18 cellular contexts compared by ENCODE assay signal in the genomic region with DNA sequence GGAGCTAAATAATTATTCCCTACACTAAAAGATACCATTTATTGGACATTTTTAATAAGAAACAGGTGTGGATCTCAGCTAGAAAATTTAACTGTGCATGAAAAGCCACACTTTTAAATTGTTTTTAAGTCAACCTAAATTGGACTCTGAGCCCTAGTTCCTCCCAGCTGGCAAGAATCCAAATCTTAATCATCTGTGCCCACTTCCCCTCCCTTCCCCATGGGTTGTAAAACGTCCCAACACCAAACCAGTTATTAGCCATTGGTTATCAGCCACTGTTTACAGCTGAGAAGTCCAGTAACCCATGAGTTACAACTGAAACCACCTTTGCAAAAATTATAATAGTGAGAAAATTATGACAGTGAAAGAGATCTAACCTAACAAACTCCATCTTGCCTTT.
DNase-seq lines count a peak whose midpoint lies in the region; ATAC-seq, FAIRE-seq and TF ChIP-seq lines count a peak whose summit lies in the region.
"Had no signal": no experiment of that assay in that cellular context is flagged by ENCODE, and none has a peak within 500 bp of the region (broad histone marks: within the 10 kb centered on the region; RNA-seq: fewer than 3 reads in every experiment).

No MANE protein-coding gene starts in this region.

- no peaks in the 10 kb centered on the region for H3K27me3 ChIP-seq in body of pancreas

- H3K4me3 ChIP-seq in AG10803 (ENCODE audit: low read length): no peak overlapping the region
- H3K4me3 ChIP-seq in body of pancreas: no peak overlapping the region
- H3K4me3 ChIP-seq: A549, HAP-1 had no signal

- no peaks in the 10 kb centered on the region for H3K9me3 ChIP-seq in body of pancreas
- H3K9me3 ChIP-seq: A549 had no signal

- no peak for FAIRE-seq in RCC 7860 (lab: Jason Lieb, UNC)
- FAIRE-seq: A549, D721Med, G401.6, GM12892, GM19239, H1 had no signal

- no peak for TF ChIP-seq POLR2A in body of pancreas (IDR thresholded peaks at IDR 0.05)

- in situ Hi-C loops in KBM-7 (cut with MboI; ENCODE audit: low pct_unique_long_range_greater_than_20kb, low sequenced_read_pairs): no loop called here

- DNase-seq in AG10803 (ENCODE audit: low read depth) (peak; percentile 14), KBM-7 (peak; percentile 41), NOMO-1 treated with DMSO at 0.1 percent for 48 hours (lab: John Stamatoyannopoulos, UW; ENCODE audit: unreplicated experiment) (peak; percentile 55), renal cortical epithelial cell (ENCODE audit: low read depth) (peak; percentile 2), RCC 7860 (ENCODE audit: low spot score) (no peak), body of pancreas (no peak)
- DNase-seq: CD8-positive, alpha-beta T cell; COR-L47; DMS153; DMS79 treated with DMSO at 0.1 percent for 48 hours; EL had no signal

- no peak for TF ChIP-seq CTCF in AG10803 (conservative IDR thresholded peaks at IDR 0.05; ENCODE audit: low read length)
- no peak for TF ChIP-seq CTCF in body of pancreas (IDR thresholded peaks at IDR 0.05)

- H3K4me1 ChIP-seq in body of pancreas: no peaks in the 10 kb centered on the region
- H3K4me1 ChIP-seq: A549, HAP-1 had no signal

- no peak overlapping the region for H3K27ac ChIP-seq in body of pancreas
- H3K27ac ChIP-seq: A549 had no signal

- ATAC-seq in body of pancreas: no peak
- ATAC-seq: A549; CD8-positive, alpha-beta T cell had no signal

- intact Hi-C loops in body of pancreas (cut with DNase I): no loop called here

- no peaks in the 10 kb centered on the region for H3K36me3 ChIP-seq in body of pancreas (replicated peaks in 1 of 2; ENCODE audit: insufficient read depth in 1 of 2, low read depth in 2 of 2)
- H3K36me3 ChIP-seq: HAP-1 had no signal

- 0% methylated on average over 1 of the region's 1 CpG for WGBS in body of pancreas, 2 donors

Comparison
In these comparisons a context has a peak if more than half of its experiments do, and no peak if none do; other contexts are left out.
1. DNase-seq: peak in AG10803 (single experiment), KBM-7 (single experiment), NOMO-1 treated with DMSO at 0.1 percent for 48 hours (single experiment) and renal cortical epithelial cell (single experiment); none in RCC 7860 (single experiment) and body of pancreas (0 of 4).